Comparison of ENCODE assay signal across 17 cellular contexts in genomic region chr12:113747048-113747447, GRCh38.
DNase-seq lines count a peak whose midpoint lies in the region; ATAC-seq and TF ChIP-seq lines count a peak whose summit lies in the region.
"Had no signal": no experiment of that assay in that cellular context is flagged by ENCODE, and none has a peak within 500 bp of the region (broad histone marks: within the 10 kb centered on the region; RNA-seq: fewer than 3 reads in every experiment).

No MANE protein-coding gene starts in this region.

- no peaks in the 10 kb centered on the region for H3K9me3 Mint-ChIP-seq in activated CD4-positive, alpha-beta memory T cell treated with anti-CD3 and anti-CD28 coated beads, Interleukin-2, amount 10 ng/mL, durations not matched to agents 7 days and 5 days

- no peaks in the 10 kb centered on the region for H3K36me3 Mint-ChIP-seq in activated CD4-positive, alpha-beta memory T cell treated with anti-CD3 and anti-CD28 coated beads, Interleukin-2, amount 10 ng/mL, durations not matched to agents 7 days and 5 days (ENCODE audit: low read depth)

- peak; percentile 77 for DNase-seq in NCI-H748 (lab: John Stamatoyannopoulos, UW; ENCODE audit: unreplicated experiment)
- DNase-seq in NCI-H748 treated with DMSO at 0.1 percent for 48 hours (lab: John Stamatoyannopoulos, UW) = no peak
- DNase-seq in SK-MEL-5 (ENCODE audit: low read depth, low spot score) = peak; percentile 23
- peak; percentile 12 for DNase-seq in myocyte (ENCODE audit: low read depth)
- DNase-seq in activated CD4-positive, alpha-beta memory T cell treated with anti-CD3 and anti-CD28 coated beads, Interleukin-2, amount 10 ng/mL, durations not matched to agents 7 days and 5 days = no peak
- DNase-seq in GM10266 (ENCODE audit: extremely low spot score) = no peak
- DNase-seq: activated CD4-positive, alpha-beta T cell treated with anti-CD3 and anti-CD28 coated beads for 4 hours; activated CD8-positive, alpha-beta memory T cell treated with anti-CD3 and anti-CD28 coated beads, Interleukin-2, amount 50 U/mL, for 48 hours; activated naive CD4-positive, alpha-beta T cell treated with Interleukin-2 at 50 U/mL for 16 hours; left lung; SHP77 treated with DMSO at 0.1 percent for 48 hours; T1000; thyroid gland had no signal

- CTCF ChIA-PET in HEK293 (lab: Yijun Ruan, JAX) = interaction anchor here (0.6 kb wide), 1 partner anchor 285 kb away, joined by 4 read pairs; no protein-coding TSS in a partner anchor
- CTCF ChIA-PET in activated CD4-positive, alpha-beta memory T cell treated with anti-CD3 and anti-CD28 coated beads, Interleukin-2, amount 10 ng/mL, durations not matched to agents 7 days and 5 days (lab: Charles Lee) = no interaction called here

- peaks cover 5% of the 10 kb centered on the region for H3K27me3 Mint-ChIP-seq in activated CD4-positive, alpha-beta memory T cell treated with anti-CD3 and anti-CD28 coated beads, Interleukin-2, amount 10 ng/mL, durations not matched to agents 7 days and 5 days

- POLR2A ChIA-PET in HEK293 (lab: Yijun Ruan, JAX) = no interaction called here
- POLR2A ChIA-PET in activated CD4-positive, alpha-beta memory T cell treated with anti-CD3 and anti-CD28 coated beads, Interleukin-2, amount 10 ng/mL, durations not matched to agents 7 days and 5 days (lab: Charles Lee) = no interaction called here

- no peak overlapping the region for H3K27ac Mint-ChIP-seq in activated CD4-positive, alpha-beta memory T cell treated with anti-CD3 and anti-CD28 coated beads, Interleukin-2, amount 10 ng/mL, durations not matched to agents 7 days and 5 days

- no peak overlapping the region for H3K4me3 Mint-ChIP-seq in activated CD4-positive, alpha-beta memory T cell treated with anti-CD3 and anti-CD28 coated beads, Interleukin-2, amount 10 ng/mL, durations not matched to agents 7 days and 5 days

- H3K9me3 ChIP-seq in HEK293 (ENCODE audit: control insufficient read depth, insufficient read depth, low read depth, low read length) = no peaks in the 10 kb centered on the region
- H3K9me3 ChIP-seq: ascending aorta, left lung, thyroid gland had no signal

- H3K4me1 ChIP-seq in HEK293 (ENCODE audit: control insufficient read depth, insufficient read depth, low read length) = no peaks in the 10 kb centered on the region
- H3K4me1 ChIP-seq: ascending aorta, left lung, parathyroid adenoma, thyroid gland had no signal

- no peak for ATAC-seq in HG03280 (IDR thresholded peaks at IDR 0.05; ENCODE audit: unreplicated experiment)
- ATAC-seq: left lung had no signal

- in situ Hi-C loops in SK-MEL-5 (cut with HindIII; ENCODE audit: low pct_unique_long_range_greater_than_20kb, low sequenced_read_pairs) = no loop called here

- H3K4me3 ChIP-seq in HEK293 (ENCODE audit: low read depth, low read length) = no peak overlapping the region
- H3K4me3 ChIP-seq: ascending aorta, left lung, thyroid gland had no signal

- TF ChIP-seq CTCF in HEK293 (tag by site-specific recombination; IDR thresholded peaks at IDR 0.05) (no peak), GM10266 (IDR thresholded peaks at IDR 0.05; ENCODE audit: control insufficient read depth, insufficient read depth, low read depth, missing control alignments) (no peak)

- no peak overlapping the region for H3K27ac ChIP-seq in HEK293 (ENCODE audit: extremely low read depth, low read depth, low read length)
- H3K27ac ChIP-seq: ascending aorta, left lung, parathyroid adenoma, thyroid gland had no signal

- H3K36me3 ChIP-seq in HEK293 (ENCODE audit: control insufficient read depth in 2 of 2, insufficient read depth in 1 of 2, low read length in 2 of 2) = no peaks in the 10 kb centered on the region
- H3K36me3 ChIP-seq: ascending aorta, left lung, thyroid gland had no signal

- H3K4me1 Mint-ChIP-seq in activated CD4-positive, alpha-beta memory T cell treated with anti-CD3 and anti-CD28 coated beads, Interleukin-2, amount 10 ng/mL, durations not matched to agents 7 days and 5 days = no peaks in the 10 kb centered on the region

TF ChIP-seq in HEK293, 187 proteins besides CTCF, POLR2A, EP300 and RAD21 (continues in another document):
- TF ChIP-seq SP3 (tag by site-specific recombination; IDR thresholded peaks at IDR 0.05) (no peak), KLF16 (tag by site-specific recombination; IDR thresholded peaks at IDR 0.05) (peak; percentile 52; the same call in 1 of the 2 replicates), ZFP37 (tag by site-specific recombination; IDR thresholded peaks at IDR 0.05) (no peak), ZNF596 (tag by site-specific recombination; IDR thresholded peaks at IDR 0.05) (no peak), ZNF202 (tag by site-specific recombination; IDR thresholded peaks at IDR 0.05; ENCODE audit: borderline replicate concordance) (no peak), ZNF2 (tag by site-specific recombination; IDR thresholded peaks at IDR 0.05) (no peak), ZNF624 (tag by site-specific recombination; IDR thresholded peaks at IDR 0.05) (no peak), ZNF398 (tag by site-specific recombination; IDR thresholded peaks at IDR 0.05) (peak; percentile 39; the same call in 1 of the 2 replicates), ZFP69B (tag by site-specific recombination; IDR thresholded peaks at IDR 0.05) (0 out of 2 replicates have a peak, but pooled peaks have one; percentile 13), PATZ1 (tag by site-specific recombination; IDR thresholded peaks at IDR 0.05) (peak; percentile 46; the same call in 1 of the 2 replicates), GFI1B (tag by site-specific recombination; IDR thresholded peaks at IDR 0.05) (no peak), ZBTB26 (tag by site-specific recombination; optimal IDR thresholded peaks at IDR 0.05) (no peak), ZNF19 (tag by site-specific recombination; IDR thresholded peaks at IDR 0.05; ENCODE audit: low read depth) (no peak), ZNF223 (tag by site-specific recombination; IDR thresholded peaks at IDR 0.05) (no peak), KLF9 (tag by site-specific recombination; IDR thresholded peaks at IDR 0.05; ENCODE audit: low read depth) (no peak), ZNF423 (tag by site-specific recombination; IDR thresholded peaks at IDR 0.05) (no peak), HOXC10 (CRISPR knock-in tag; IDR thresholded peaks at IDR 0.05) (no peak)

Comparison
In these comparisons a context has a peak if more than half of its experiments do, and no peak if none do; other contexts are left out.
1. DNase-seq: peak in NCI-H748 (single experiment), SK-MEL-5 (single experiment) and myocyte (single experiment); none in NCI-H748 treated with DMSO at 0.1 percent for 48 hours (single experiment), activated CD4-positive, alpha-beta memory T cell treated with anti-CD3 and anti-CD28 coated beads, Interleukin-2, amount 10 ng/mL, durations not matched to agents 7 days and 5 days (single experiment) and GM10266 (single experiment).